ENCODE assay signal across 14 cellular contexts in the genomic region with DNA sequence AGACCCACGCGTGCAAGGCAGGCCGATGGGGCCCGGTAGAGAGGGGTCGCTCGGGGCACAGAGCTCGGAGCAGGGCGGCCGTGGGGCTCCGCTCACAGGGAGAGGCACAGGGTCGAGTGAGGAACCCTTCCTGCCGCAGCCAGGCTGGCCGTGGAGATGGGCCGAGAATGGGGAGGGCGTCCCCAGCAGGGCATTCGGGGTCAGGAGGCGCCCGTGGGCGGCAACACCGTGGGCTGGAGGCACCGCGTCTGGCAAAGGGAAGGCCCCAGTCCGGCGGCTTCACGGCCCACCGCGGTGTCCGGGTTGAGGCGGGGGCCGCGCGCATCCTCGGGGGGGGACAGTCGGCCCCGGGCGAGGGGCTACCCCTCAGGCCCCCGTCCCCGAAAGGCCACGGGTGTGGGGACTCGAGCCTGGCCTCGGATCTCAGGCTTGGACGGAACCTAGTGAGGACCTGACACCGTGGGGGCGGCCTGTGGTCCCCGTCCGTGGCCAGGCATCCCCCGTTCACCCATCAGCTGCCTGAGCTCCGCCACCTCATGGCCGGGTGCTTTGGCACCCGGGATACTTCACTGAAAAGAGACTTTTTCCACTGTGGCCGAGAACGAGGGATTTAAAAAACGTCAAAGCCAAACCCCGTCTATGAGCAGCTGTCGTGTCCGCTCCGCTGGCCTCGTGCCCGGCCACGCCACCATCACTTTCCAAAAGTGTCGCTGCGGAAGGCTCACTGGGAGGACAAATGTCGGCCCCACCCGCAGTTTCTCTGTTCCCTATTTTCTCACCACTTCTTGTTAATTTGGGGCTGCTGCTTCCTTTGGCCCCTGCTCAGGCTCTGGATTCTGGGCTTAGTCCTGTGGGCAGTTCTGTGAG.
DNase-seq lines count a peak whose midpoint lies in the region; ATAC-seq and TF ChIP-seq lines count a peak whose summit lies in the region.
"Had no signal": no experiment of that assay in that cellular context is flagged by ENCODE, and none has a peak within 500 bp of the region (broad histone marks: within the 10 kb centered on the region; RNA-seq: fewer than 3 reads in every experiment).

No MANE protein-coding gene starts in this region.

- H3K36me3 ChIP-seq in Peyer's patch, result no peaks in the 10 kb centered on the region

- no peaks in the 10 kb centered on the region for H3K9me3 ChIP-seq in Peyer's patch

- peak; percentile 20 to 35 for ATAC-seq in left cardiac atrium
- no peak for ATAC-seq in HG03108 (IDR thresholded peaks at IDR 0.05; ENCODE audit: unreplicated experiment)
- ATAC-seq in HG03196 (IDR thresholded peaks at IDR 0.05; ENCODE audit: unreplicated experiment), result no peak
- ATAC-seq: HCT116 had no signal

- no peak overlapping the region for H3K27ac ChIP-seq in Peyer's patch
- H3K27ac ChIP-seq: C4-2B had no signal

- DNase-seq in D341Med (ENCODE audit: low spot score) (peak; percentile 46), Peyer's patch (peak in 2 of 3 donors; percentile 45 to 67), left cardiac atrium (peak; percentile 67), pons (ENCODE audit: low spot score) (peak; percentile 27), NCI-H1417 (lab: John Stamatoyannopoulos, UW) (no peak), NCI-H2171 treated with DMSO at 0.1 percent for 48 hours (lab: John Stamatoyannopoulos, UW) (no peak)
- DNase-seq: NCI-H1092 treated with DMSO at 0.1 percent for 48 hours; NCI-H82; stimulated activated CD4-positive, alpha-beta T cell treated with anti-CD3 and anti-CD28 coated beads, Interleukin-4, amount 100 ng/mL, for 24 hours; T-helper 9 cell had no signal

- TF ChIP-seq CTCF in Peyer's patch (IDR thresholded peaks at IDR 0.05), result no peak

- H3K4me1 ChIP-seq in Peyer's patch, result peaks cover 0 to 4% (median 0%) of the 10 kb centered on the region in 4 donors

- H3K4me3 ChIP-seq in Peyer's patch, result no peak overlapping the region

- intact Hi-C loops in left cardiac atrium (cut with DNase I), result no loop called here

- H3K27me3 ChIP-seq in Peyer's patch, result no peaks in the 10 kb centered on the region

- TF ChIP-seq POLR2A in Peyer's patch (IDR thresholded peaks at IDR 0.05), result no peak

Comparison
In these comparisons a context has a peak if more than half of its experiments do, and no peak if none do; other contexts are left out.
1. DNase-seq: peak in D341Med (single experiment), Peyer's patch (2 of 3), left cardiac atrium (single experiment) and pons (single experiment); none in NCI-H1417 (0 of 3) and NCI-H2171 treated with DMSO at 0.1 percent for 48 hours (single experiment).
2. ATAC-seq: peak in left cardiac atrium (2 of 2); none in HG03108 (single experiment) and HG03196 (single experiment).